Comparison of ENCODE assay signal across 1 cellular context in genomic region chr2:158722266-158723105, GRCh38.
TF ChIP-seq lines count a peak whose summit lies in the region.

No MANE protein-coding gene starts in this region.

TF ChIP-seq in A549, 52 proteins besides CTCF, POLR2A, EP300 and RAD21 (continued from another document):
- TF ChIP-seq ATOH8 (CRISPR knock-in tag; IDR thresholded peaks at IDR 0.05; ENCODE audit: low read depth) = no peak
- no peak for TF ChIP-seq CEBPB (IDR thresholded peaks at IDR 0.05)
- no peak for TF ChIP-seq NPAS2 (CRISPR knock-in tag; IDR thresholded peaks at IDR 0.05; ENCODE audit: borderline replicate concordance)
- no peak for TF ChIP-seq HDAC2 (IDR thresholded peaks at IDR 0.05)
- TF ChIP-seq ZC3H11A (IDR thresholded peaks at IDR 0.05) = no peak
- no peak for TF ChIP-seq USF2 (IDR thresholded peaks at IDR 0.05)
- TF ChIP-seq EHMT2 (IDR thresholded peaks at IDR 0.05; ENCODE audit: low read depth) = no peak
- TF ChIP-seq CHD4 (IDR thresholded peaks at IDR 0.05; ENCODE audit: borderline replicate concordance) = no peak
- TF ChIP-seq ZSCAN20 (CRISPR knock-in tag; IDR thresholded peaks at IDR 0.05) = no peak
- no peak for TF ChIP-seq RNF2 (IDR thresholded peaks at IDR 0.05; ENCODE audit: borderline replicate concordance, low read depth)
- no peak for TF ChIP-seq BCL3 (IDR thresholded peaks at IDR 0.05)
- no peak for TF ChIP-seq POLR2AphosphoS2 (conservative IDR thresholded peaks at IDR 0.05; ENCODE audit: low read length)
TF ChIP-seq in A549: peak in this region for 0.
